8 cellular contexts compared by ENCODE assay signal in the genomic region with DNA sequence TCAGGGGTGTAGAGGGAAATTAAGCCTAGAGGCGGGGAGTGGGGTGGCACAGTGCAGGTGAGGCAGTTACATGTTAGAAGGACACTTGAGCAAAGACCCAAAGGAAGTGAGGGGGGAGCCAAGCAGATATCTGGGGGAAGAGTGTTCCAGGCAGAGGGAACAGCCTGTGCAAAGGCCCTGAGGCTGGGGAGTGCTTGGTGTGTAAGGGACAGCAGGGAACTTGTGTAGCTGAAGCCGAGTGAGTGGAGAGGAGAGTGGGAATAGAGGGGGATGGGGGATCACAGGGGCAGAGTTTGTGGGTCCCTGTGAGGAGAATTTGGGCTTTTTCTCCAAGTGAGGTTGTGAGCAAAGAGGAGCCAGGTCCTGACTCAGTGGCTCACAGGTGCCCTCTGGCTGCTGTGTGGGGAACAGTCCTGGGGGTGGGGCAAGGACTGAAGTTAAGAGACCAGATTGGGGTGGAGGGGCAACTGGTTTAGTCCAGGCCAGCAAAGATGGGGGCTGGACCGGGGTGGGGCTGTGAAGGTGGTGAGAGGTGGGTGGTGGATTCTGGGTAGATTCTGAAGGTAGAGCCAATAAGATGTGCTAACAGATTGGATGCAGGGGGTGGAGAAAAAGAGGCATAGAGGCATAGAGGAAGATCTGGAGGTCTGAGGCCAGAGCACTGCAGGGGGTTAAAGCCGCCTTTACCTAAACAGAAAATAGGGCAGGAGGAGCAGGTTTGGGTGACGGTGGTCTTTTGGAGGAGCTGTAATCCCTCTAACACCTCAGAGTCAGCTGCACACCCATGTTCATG.
DNase-seq lines count a peak whose midpoint lies in the region; ATAC-seq and TF ChIP-seq lines count a peak whose summit lies in the region.

No MANE protein-coding gene starts in this region.

- no peak overlapping the region for H3K4me3 ChIP-seq in H7 (ENCODE audit: insufficient read depth, low read depth, low read length)
- no peak overlapping the region for H3K4me3 ChIP-seq in adipocyte (ENCODE audit: low read length)
- no peak overlapping the region for H3K4me3 ChIP-seq in kidney epithelial cell (ENCODE audit: low read depth, low read length)

- no peaks in the 10 kb centered on the region for H3K9me3 ChIP-seq in adipocyte (ENCODE audit: control insufficient read depth, low read length)

- no peaks in the 10 kb centered on the region for H3K36me3 ChIP-seq in H7 (replicated peaks; ENCODE audit: control insufficient read depth, insufficient read depth, low read length)
- no peaks in the 10 kb centered on the region for H3K36me3 ChIP-seq in adipocyte (ENCODE audit: control insufficient read depth, insufficient read depth, low read length, severe bottlenecking)
- no peaks in the 10 kb centered on the region for H3K36me3 ChIP-seq in kidney epithelial cell (ENCODE audit: control insufficient read depth, insufficient read depth, low read length)

- ATAC-seq in SK-N-SH treated with all-trans-retinoic acid at 6 μM for 48 hours (peak; percentile 84), HG03469 (IDR thresholded peaks at IDR 0.05; ENCODE audit: unreplicated experiment) (no peak), HG03354 (IDR thresholded peaks at IDR 0.05; ENCODE audit: poor library complexity, severe bottlenecking, unreplicated experiment) (no peak)

- no peaks in the 10 kb centered on the region for H3K27me3 ChIP-seq in H7 (ENCODE audit: control insufficient read depth, insufficient read depth, low read length)
- no peaks in the 10 kb centered on the region for H3K27me3 ChIP-seq in adipocyte (replicated peaks; ENCODE audit: control insufficient read depth, insufficient read depth, low read length)
- no peaks in the 10 kb centered on the region for H3K27me3 ChIP-seq in kidney epithelial cell (ENCODE audit: control insufficient read depth, insufficient read depth, low read length)

- DNase-seq in Ammon's horn (ENCODE audit: low spot score) (peak; percentile 27), H7 (peak; percentile 74), adipocyte (ENCODE audit: low read depth) (peak; percentile 56), kidney epithelial cell (ENCODE audit: low read depth) (no peak)
- DNase-seq in stimulated activated CD4-positive, alpha-beta T cell treated with anti-CD3 and anti-CD28 coated beads, TNF-alpha, amount 100 ng/mL, for 48 hours (ENCODE audit: low read depth in 3 of 3), result peak; percentile 19 to 40 (median 26)

- H3K4me1 ChIP-seq in adipocyte (ENCODE audit: control insufficient read depth, insufficient read depth, low read length), result no peaks in the 10 kb centered on the region

- TF ChIP-seq CTCF in kidney epithelial cell (IDR thresholded peaks at IDR 0.05; ENCODE audit: insufficient read depth, low read length, poor library complexity, severe bottlenecking), result peak; percentile 92

- H3K9ac ChIP-seq in adipocyte (ENCODE audit: low read length), result no peak overlapping the region

TF ChIP-seq in SK-N-SH treated with all-trans-retinoic acid at 6 μM for 48 hours, 23 proteins besides CTCF, POLR2A, EP300 and RAD21:
- TF ChIP-seq CREB5 (CRISPR knock-in tag; IDR thresholded peaks at IDR 0.05; ENCODE audit: low read depth) (no peak), ESRRG (CRISPR knock-in tag; IDR thresholded peaks at IDR 0.05) (no peak), ZFP30 (CRISPR knock-in tag; IDR thresholded peaks at IDR 0.05) (no peak), CSRNP3 (CRISPR knock-in tag; IDR thresholded peaks at IDR 0.05) (no peak), OSR1 (CRISPR knock-in tag; IDR thresholded peaks at IDR 0.05) (no peak), SNAI2 (CRISPR knock-in tag; IDR thresholded peaks at IDR 0.05) (no peak), TOX (CRISPR knock-in tag; IDR thresholded peaks at IDR 0.05; ENCODE audit: borderline replicate concordance) (no peak), ISL1 (CRISPR knock-in tag; IDR thresholded peaks at IDR 0.05) (no peak), ARNTL (CRISPR knock-in tag; IDR thresholded peaks at IDR 0.05; ENCODE audit: borderline replicate concordance, low read depth) (no peak), RARB (CRISPR knock-in tag; IDR thresholded peaks at IDR 0.05) (no peak), POU6F1 (CRISPR knock-in tag; IDR thresholded peaks at IDR 0.05; ENCODE audit: borderline replicate concordance, low read depth) (no peak)
- TF ChIP-seq, protein P1, sequence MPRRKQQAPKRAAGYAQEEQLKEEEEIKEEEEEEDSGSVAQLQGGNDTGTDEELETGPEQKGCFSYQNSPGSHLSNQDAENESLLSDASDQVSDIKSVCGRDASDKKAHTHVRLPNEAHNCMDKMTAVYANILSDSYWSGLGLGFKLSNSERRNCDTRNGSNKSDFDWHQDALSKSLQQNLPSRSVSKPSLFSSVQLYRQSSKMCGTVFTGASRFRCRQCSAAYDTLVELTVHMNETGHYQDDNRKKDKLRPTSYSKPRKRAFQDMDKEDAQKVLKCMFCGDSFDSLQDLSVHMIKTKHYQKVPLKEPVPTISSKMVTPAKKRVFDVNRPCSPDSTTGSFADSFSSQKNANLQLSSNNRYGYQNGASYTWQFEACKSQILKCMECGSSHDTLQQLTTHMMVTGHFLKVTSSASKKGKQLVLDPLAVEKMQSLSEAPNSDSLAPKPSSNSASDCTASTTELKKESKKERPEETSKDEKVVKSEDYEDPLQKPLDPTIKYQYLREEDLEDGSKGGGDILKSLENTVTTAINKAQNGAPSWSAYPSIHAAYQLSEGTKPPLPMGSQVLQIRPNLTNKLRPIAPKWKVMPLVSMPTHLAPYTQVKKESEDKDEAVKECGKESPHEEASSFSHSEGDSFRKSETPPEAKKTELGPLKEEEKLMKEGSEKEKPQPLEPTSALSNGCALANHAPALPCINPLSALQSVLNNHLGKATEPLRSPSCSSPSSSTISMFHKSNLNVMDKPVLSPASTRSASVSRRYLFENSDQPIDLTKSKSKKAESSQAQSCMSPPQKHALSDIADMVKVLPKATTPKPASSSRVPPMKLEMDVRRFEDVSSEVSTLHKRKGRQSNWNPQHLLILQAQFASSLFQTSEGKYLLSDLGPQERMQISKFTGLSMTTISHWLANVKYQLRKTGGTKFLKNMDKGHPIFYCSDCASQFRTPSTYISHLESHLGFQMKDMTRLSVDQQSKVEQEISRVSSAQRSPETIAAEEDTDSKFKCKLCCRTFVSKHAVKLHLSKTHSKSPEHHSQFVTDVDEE (CRISPR knock-in tag; IDR thresholded peaks at IDR 0.05), result no peak
